23 cellular contexts compared by ENCODE assay signal in genomic region chr5:135195267-135195603, GRCh38.
DNase-seq lines count a peak whose midpoint lies in the region; ATAC-seq, FAIRE-seq and TF ChIP-seq lines count a peak whose summit lies in the region.
"Had no signal": no experiment of that assay in that cellular context is flagged by ENCODE, and none has a peak within 500 bp of the region (broad histone marks: within the 10 kb centered on the region; RNA-seq: fewer than 3 reads in every experiment).

No MANE protein-coding gene starts in this region.

- intact Hi-C loops in Right ventricle myocardium superior (cut with DNase I) (loop anchor here (10.0 kb wide), 2 partner anchors 140 to 280 kb away; no protein-coding TSS in a partner anchor), thyroid gland (cut with DNase I) (loop anchor here (10.0 kb wide), 1 partner anchor 280 kb away; no protein-coding TSS in a partner anchor), gastrocnemius medialis (cut with DNase I; ENCODE audit: low total_unique reads) (no loop called here)

- TF ChIP-seq CTCF in right atrium auricular region (IDR thresholded peaks at IDR 0.05) (no peak), astrocyte (IDR thresholded peaks at IDR 0.05; ENCODE audit: insufficient read depth, low read depth, low read length) (no peak), thyroid gland (IDR thresholded peaks at IDR 0.05) (no peak), gastrocnemius medialis (IDR thresholded peaks at IDR 0.05 in 4 of 5, conservative IDR thresholded peaks at IDR 0.05 in 1 of 5) (no peak)

- H3K27me3 Mint-ChIP-seq in astrocyte (ENCODE audit: low read depth, unreplicated experiment), result peaks cover 48% of the 10 kb centered on the region
- H3K27me3 Mint-ChIP-seq in activated naive CD8-positive, alpha-beta T cell treated with anti-CD3 and anti-CD28 coated beads for 36 hours, result peaks cover 36% of the 10 kb centered on the region

- peak overlapping the region; percentile 64 for H3K4me2 ChIP-seq in astrocyte (ENCODE audit: low read length)
- H3K4me2 ChIP-seq: A549, BLaER1 had no signal

- no peak overlapping the region for H3K9ac ChIP-seq in astrocyte (ENCODE audit: low read length)
- H3K9ac ChIP-seq: BLaER1 had no signal

- in situ Hi-C loops in gastrocnemius medialis (cut with MboI; ENCODE audit: low sequenced_read_pairs in 4 of 4), result loop anchor here in 2 of 4 donors (10.0 to 25.0 kb wide), 2 partner anchors 140 to 183 kb away; no protein-coding TSS in a partner anchor

- H3K36me3 Mint-ChIP-seq in astrocyte (ENCODE audit: low read depth, unreplicated experiment), result no peaks in the 10 kb centered on the region
- no peaks in the 10 kb centered on the region for H3K36me3 Mint-ChIP-seq in activated naive CD8-positive, alpha-beta T cell treated with anti-CD3 and anti-CD28 coated beads for 36 hours
- H3K36me3 Mint-ChIP-seq: naive thymus-derived CD8-positive, alpha-beta T cell; WTC11 had no signal

- H3K4me3 ChIP-seq in right atrium auricular region (no peak overlapping the region), astrocyte (ENCODE audit: insufficient read depth, low read depth, low read length) (no peak overlapping the region), thyroid gland (replicated peaks in 1 of 3) (no peak overlapping the region), gastrocnemius medialis (no peak overlapping the region)
- H3K4me3 ChIP-seq: A549, BLaER1, dorsolateral prefrontal cortex had no signal

- H3K27me3 ChIP-seq in right atrium auricular region (no peaks in the 10 kb centered on the region), astrocyte (ENCODE audit: insufficient read depth, low read length) (peaks cover 8% of the 10 kb centered on the region), thyroid gland (no peaks in the 10 kb centered on the region), gastrocnemius medialis (no peaks in the 10 kb centered on the region)

- no peak overlapping the region for H3K4me3 Mint-ChIP-seq in astrocyte (ENCODE audit: unreplicated experiment)
- no peak overlapping the region for H3K4me3 Mint-ChIP-seq in activated naive CD8-positive, alpha-beta T cell treated with anti-CD3 and anti-CD28 coated beads for 36 hours
- H3K4me3 Mint-ChIP-seq: central memory CD8-positive, alpha-beta T cell; H9; naive thymus-derived CD8-positive, alpha-beta T cell; WTC11 had no signal

- no peak overlapping the region for H3K27ac Mint-ChIP-seq in astrocyte (ENCODE audit: unreplicated experiment)
- H3K27ac Mint-ChIP-seq in activated naive CD8-positive, alpha-beta T cell treated with anti-CD3 and anti-CD28 coated beads for 36 hours, result no peak overlapping the region
- H3K27ac Mint-ChIP-seq: H9; naive thymus-derived CD8-positive, alpha-beta T cell; WTC11 had no signal

- H4K20me1 ChIP-seq in astrocyte (ENCODE audit: insufficient read depth, low read length), result no peaks in the 10 kb centered on the region
- H4K20me1 ChIP-seq: BLaER1 had no signal

- ATAC-seq in Right ventricle myocardium superior (ENCODE audit: poor library complexity) (peak; percentile 7), gastrocnemius medialis (no peak), HG02610 (IDR thresholded peaks at IDR 0.05; ENCODE audit: unreplicated experiment) (no peak)
- ATAC-seq: A549; naive thymus-derived CD8-positive, alpha-beta T cell; WTC11 had no signal

- no peak for TF ChIP-seq POLR2A in thyroid gland (IDR thresholded peaks at IDR 0.05)
- TF ChIP-seq POLR2A in gastrocnemius medialis (IDR thresholded peaks at IDR 0.05), result no peak

- H3K27ac ChIP-seq in right atrium auricular region (no peak overlapping the region), astrocyte (ENCODE audit: low read depth, low read length) (no peak overlapping the region), thyroid gland (no peak overlapping the region), gastrocnemius medialis (no peak overlapping the region)
- H3K27ac ChIP-seq: BLaER1, dorsolateral prefrontal cortex had no signal

- WGBS in thyroid gland, 2 donors, result 40 to 49% methylated on average over 3 of the region's 3 CpGs

- no peak for FAIRE-seq in astrocyte (lab: Jason Lieb, UNC)
- FAIRE-seq: A549 had no signal

- peaks cover 0 to 6% of the 10 kb centered on the region in 2 donors for H3K9me3 ChIP-seq in right atrium auricular region
- no peaks in the 10 kb centered on the region for H3K9me3 ChIP-seq in astrocyte (ENCODE audit: insufficient read depth, low read depth, low read length)
- H3K9me3 ChIP-seq in thyroid gland, result no peaks in the 10 kb centered on the region
- H3K9me3 ChIP-seq in gastrocnemius medialis, result no peaks in the 10 kb centered on the region
- H3K9me3 ChIP-seq: A549 had no signal

- peaks cover 11% of the 10 kb centered on the region for H3K4me1 Mint-ChIP-seq in astrocyte (ENCODE audit: low read depth, unreplicated experiment)
- peaks cover 2% of the 10 kb centered on the region for H3K4me1 Mint-ChIP-seq in activated naive CD8-positive, alpha-beta T cell treated with anti-CD3 and anti-CD28 coated beads for 36 hours

- H3K36me3 ChIP-seq in right atrium auricular region (no peaks in the 10 kb centered on the region), astrocyte (ENCODE audit: insufficient read depth, low read length) (no peaks in the 10 kb centered on the region), thyroid gland (no peaks in the 10 kb centered on the region), gastrocnemius medialis (no peaks in the 10 kb centered on the region)
- H3K36me3 ChIP-seq: BLaER1 had no signal

- H3K9me3 Mint-ChIP-seq in astrocyte (ENCODE audit: unreplicated experiment), result peaks cover 11% of the 10 kb centered on the region
- no peaks in the 10 kb centered on the region for H3K9me3 Mint-ChIP-seq in activated naive CD8-positive, alpha-beta T cell treated with anti-CD3 and anti-CD28 coated beads for 36 hours

- DNase-seq in Right ventricle myocardium superior (no peak), right atrium auricular region (ENCODE audit: low spot score) (no peak), astrocyte (ENCODE audit: low read depth) (peak; percentile 51), globus pallidus (ENCODE audit: low spot score) (peak; percentile 47), thyroid gland (peak; percentile 30 to 42), gastrocnemius medialis (no peak)
- no peak for DNase-seq in activated naive CD8-positive, alpha-beta T cell treated with anti-CD3 and anti-CD28 coated beads for 36 hours
- DNase-seq: activated CD4-positive, alpha-beta T cell treated with anti-CD3 and anti-CD28 coated beads, Interleukin-2, amount 50 U/mL, for 4 hours; activated T-cell treated with anti-CD3 and anti-CD28 coated beads for 4 hours; dorsolateral prefrontal cortex; glutamatergic neuron; H9; KG1; MV-4-11; naive thymus-derived CD8-positive, alpha-beta T cell; NCI-H1694; NCI-H69; T-helper 9 cell had no signal

- no peaks in the 10 kb centered on the region for H3K79me2 ChIP-seq in astrocyte (ENCODE audit: insufficient read depth, low read length)

- no peak overlapping the region for H2AFZ ChIP-seq in astrocyte (ENCODE audit: low read depth, low read length)

- peaks cover 0 to 15% of the 10 kb centered on the region in 2 donors for H3K4me1 ChIP-seq in right atrium auricular region
- H3K4me1 ChIP-seq in astrocyte (ENCODE audit: insufficient read depth, low read length), result peaks cover 21% of the 10 kb centered on the region
- peaks cover 4 to 8% of the 10 kb centered on the region in 2 donors for H3K4me1 ChIP-seq in thyroid gland
- peaks cover 0 to 6% of the 10 kb centered on the region in 2 donors for H3K4me1 ChIP-seq in gastrocnemius medialis
- H3K4me1 ChIP-seq: BLaER1 had no signal

Comparison
In these comparisons a context has a peak if more than half of its experiments do, and no peak if none do; other contexts are left out.
1. DNase-seq: peak in astrocyte (single experiment), globus pallidus (single experiment) and thyroid gland (2 of 2); none in Right ventricle myocardium superior (single experiment), right atrium auricular region (single experiment), gastrocnemius medialis (0 of 2) and activated naive CD8-positive, alpha-beta T cell treated with anti-CD3 and anti-CD28 coated beads for 36 hours (single experiment).